Comparison of ENCODE assay signal across 8 cellular contexts in the genomic region with DNA sequence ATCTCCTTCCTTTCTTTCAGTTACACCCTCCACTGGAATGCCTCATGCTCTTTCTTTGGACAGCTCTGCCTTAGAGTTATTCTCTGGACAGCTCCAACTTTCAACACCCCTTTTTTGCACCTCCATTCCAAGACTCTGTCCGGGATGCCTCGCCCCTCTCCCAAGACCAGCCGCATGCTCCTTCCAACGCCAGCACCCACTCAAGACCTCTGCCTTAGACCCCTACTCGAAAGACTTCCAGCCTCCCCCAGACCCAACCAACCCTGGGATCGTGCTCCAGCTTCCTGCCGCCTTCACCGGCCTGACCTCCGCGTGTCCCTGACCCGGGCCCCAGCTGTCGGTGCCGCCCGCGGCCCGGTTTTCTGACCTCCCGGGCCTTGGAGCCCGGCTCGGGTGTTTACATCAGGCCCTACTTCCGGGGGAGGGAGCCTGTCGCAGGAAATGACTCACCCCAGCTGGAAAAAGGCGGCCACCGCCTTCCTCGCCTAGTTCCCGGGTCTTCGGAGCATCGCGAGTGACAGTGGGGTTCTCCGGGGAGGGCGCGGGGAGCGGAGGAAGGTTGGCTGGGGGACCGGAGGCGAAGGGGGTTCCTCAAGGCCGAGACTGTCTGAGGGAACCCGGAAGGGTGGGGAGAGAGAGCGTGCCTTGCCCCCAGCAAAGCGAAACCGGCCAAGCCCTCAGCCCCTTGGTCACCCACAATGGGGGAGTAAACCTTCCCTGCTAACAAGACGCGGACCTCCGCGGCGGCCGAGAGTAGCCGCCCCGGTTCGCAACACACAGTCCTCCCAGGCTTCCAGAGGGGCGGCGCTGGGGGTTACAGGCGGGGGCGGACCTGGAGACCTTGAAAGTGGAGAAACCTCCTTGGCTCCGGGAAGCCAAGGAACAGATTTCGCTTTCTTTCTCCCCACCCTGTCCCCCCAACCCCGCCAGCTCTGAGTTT. TPM values are rescaled to one million over a fixed set of nuclear protein-coding genes. Genes with fewer than 3 reads are reported as not detected.
A peak's percentile ranks its signal among the peaks of the same experiment; 100 is the strongest.
DNase-seq lines count a peak whose midpoint lies in the region; ATAC-seq and TF ChIP-seq lines count a peak whose summit lies in the region.

A gene (minus strand): TSS at position 399 of the 940 bp plus-strand sequence. CDS start 1,792 bp downstream, outside the sequence.

- ATAC-seq in GM19043 (IDR thresholded peaks at IDR 0.05; ENCODE audit: low read depth, unreplicated experiment) = peak; percentile 53
- peak; percentile 89 to 93 for ATAC-seq in activated T-cell treated with anti-CD3 and anti-CD28 coated beads, Interleukin-2, amount 50 U/mL, for 72 hours (replicated peaks in 1 of 2)

- WGBS in esophagus muscularis mucosa = 31% methylated on average over 36 of the region's 55 CpGs

- peak within 1 kb of the TSS; percentile 88 to 98 for H3K4me3 Mint-ChIP-seq in activated T-cell treated with anti-CD3 and anti-CD28 coated beads, Interleukin-2, amount 50 U/mL, for 72 hours

- H3K36me3 ChIP-seq in esophagus muscularis mucosa = peaks cover 6 to 31% (median 29%) of the 10 kb centered on the region in 4 donors

- H3K36me3 Mint-ChIP-seq in activated T-cell treated with anti-CD3 and anti-CD28 coated beads, Interleukin-2, amount 50 U/mL, for 72 hours (ENCODE audit: insufficient read depth in 2 of 2) = peaks cover 2 to 4% of the 10 kb centered on the region in 2 donors

- TF ChIP-seq EP300 in esophagus muscularis mucosa (IDR thresholded peaks at IDR 0.05) = no peak

- TF ChIP-seq POLR2A in esophagus muscularis mucosa (IDR thresholded peaks at IDR 0.05; ENCODE audit: low read depth) = peak; percentile 40

- H3K27ac Mint-ChIP-seq in activated T-cell treated with anti-CD3 and anti-CD28 coated beads, Interleukin-2, amount 50 U/mL, for 72 hours = peak within 1 kb of the TSS; percentile 98

- no peaks in the 10 kb centered on the region for H3K9me3 Mint-ChIP-seq in activated T-cell treated with anti-CD3 and anti-CD28 coated beads, Interleukin-2, amount 50 U/mL, for 72 hours

- H3K27ac ChIP-seq in HL-60 (replicated peaks) (peak within 1 kb of the TSS; percentile 67), esophagus muscularis mucosa (replicated peaks in 1 of 4) (peak within 1 kb of the TSS; percentile 89 to 93 (median 90))

- DNase-seq in AG09319 (ENCODE audit: extremely low read depth, low read depth) (peak; percentile 48), HL-60 (ENCODE audit: low read depth in 1 of 2, low spot score in 1 of 2) (peak; percentile 41 to 64), esophagus muscularis mucosa (ENCODE audit: extremely low spot score) (peak; percentile 92), myocyte (ENCODE audit: low read depth) (peak; percentile 73)
- DNase-seq in activated T-cell treated with anti-CD3 and anti-CD28 coated beads, Interleukin-2, amount 50 U/mL, for 72 hours = peak; percentile 74 to 77
- peak; percentile 60 to 68 for DNase-seq in stimulated activated CD8-positive, alpha-beta memory T cell treated with anti-CD3 and anti-CD28 coated beads, Interleukin-7, amount 100 ng/mL, for 4 hours (ENCODE audit: low read depth in 2 of 2)

- no peak for TF ChIP-seq CTCF in AG09319 (IDR thresholded peaks at IDR 0.05; ENCODE audit: low read depth, low read length)
- no peak for TF ChIP-seq CTCF in HL-60 (IDR thresholded peaks at IDR 0.05; ENCODE audit: insufficient read depth, low read length)
- no peak for TF ChIP-seq CTCF in esophagus muscularis mucosa (IDR thresholded peaks at IDR 0.05)

- H3K27me3 ChIP-seq in HL-60 (ENCODE audit: insufficient read depth, poor library complexity, severe bottlenecking) (no peaks in the 10 kb centered on the region), esophagus muscularis mucosa (no peaks in the 10 kb centered on the region)

- peaks cover 0 to 17% (median 12%) of the 10 kb centered on the region in 4 donors for H3K4me1 ChIP-seq in esophagus muscularis mucosa

- H3K27me3 Mint-ChIP-seq in activated T-cell treated with anti-CD3 and anti-CD28 coated beads, Interleukin-2, amount 50 U/mL, for 72 hours (ENCODE audit: low read depth) = no peaks in the 10 kb centered on the region

- no peaks in the 10 kb centered on the region for H3K9me3 ChIP-seq in esophagus muscularis mucosa

- intact Hi-C loops in esophagus muscularis mucosa (cut with DNase I) = no loop called here

- peaks cover 9% of the 10 kb centered on the region for H3K4me1 Mint-ChIP-seq in activated T-cell treated with anti-CD3 and anti-CD28 coated beads, Interleukin-2, amount 50 U/mL, for 72 hours (ENCODE audit: low read depth)

- H3K4me3 ChIP-seq in HL-60 (replicated peaks; ENCODE audit: insufficient read depth, low read length) (peak within 1 kb of the TSS; percentile 64), esophagus muscularis mucosa (peak within 1 kb of the TSS; percentile 56 to 76 (median 68))

TF ChIP-seq in PFSK-1, 5 proteins besides CTCF, POLR2A, EP300 and RAD21:
- TF ChIP-seq FOXP2 (optimal IDR thresholded peaks at IDR 0.05; ENCODE audit: borderline replicate concordance, extremely low read depth, extremely low read length, insufficient read depth) = no peak
- peak; percentile 59; the same call in 1 of the 2 replicates for TF ChIP-seq POLR2AphosphoS5 (IDR thresholded peaks at IDR 0.05; ENCODE audit: low read depth, low read length)

RNA-seq across cellular contexts. Expression of the gene that starts here (rescaled TPM):
- polyA plus RNA-seq in PFSK-1 (2012; ENCODE audit: insufficient read length, low read depth) = 151 TPM
- 10 to 100 TPM; 43.4 to 49.0 TPM for total RNA-seq in activated T-cell treated with anti-CD3 and anti-CD28 coated beads, Interleukin-2, amount 50 U/mL, for 72 hours
- total RNA-seq in esophagus muscularis mucosa (10 to 100 TPM; 68.1 to 77.9 (median 72.7) TPM), myocyte (49.3 and 64.3 TPM in 2 replicates)
- polyA plus RNA-seq in myocyte (2012) = 93.0 TPM

Comparison
In these comparisons a context has a peak if more than half of its experiments do, and no peak if none do; other contexts are left out.
1. Peak in every context shown above with its lines: DNase-seq, ATAC-seq, H3K4me3 ChIP-seq and H3K27ac ChIP-seq.